Comparison of ENCODE assay signal across 1 cellular context in the genomic region with DNA sequence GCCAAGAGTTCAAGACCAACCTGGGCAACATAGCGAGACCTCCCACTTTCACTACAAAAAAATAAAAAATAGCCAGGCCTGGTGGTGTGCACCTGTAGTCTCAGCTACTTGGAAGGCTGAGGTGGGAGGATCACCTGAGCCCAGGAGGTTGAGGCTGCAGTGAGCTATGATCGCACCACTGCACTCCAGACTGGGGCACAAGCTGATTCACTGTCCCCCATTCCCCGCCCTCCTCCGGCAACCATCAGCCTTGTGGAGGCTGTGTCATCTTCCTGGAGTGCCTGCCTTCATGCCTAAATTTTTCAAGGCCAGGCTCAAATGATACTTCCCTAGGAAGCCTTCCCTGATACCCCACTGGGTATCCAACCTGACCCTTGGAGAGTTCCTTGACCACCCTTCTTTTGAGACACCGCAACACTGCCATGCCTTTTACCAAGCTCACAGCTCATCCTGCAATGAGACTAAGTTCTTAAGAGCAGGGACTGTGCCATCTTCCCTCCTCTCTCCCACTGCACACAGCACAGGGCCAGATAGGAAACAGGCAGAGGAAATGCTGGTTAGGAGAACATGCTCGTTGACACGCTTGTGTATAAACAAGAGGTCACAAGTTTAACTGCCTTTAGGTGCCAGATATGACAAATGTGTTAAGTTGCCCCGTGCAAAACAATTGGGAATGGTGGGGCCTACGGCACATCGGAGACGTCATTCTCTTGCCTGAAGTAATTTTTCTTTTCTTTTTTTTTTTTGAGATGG.
TF ChIP-seq lines count a peak whose summit lies in the region.

No MANE protein-coding gene starts in this region.

TF ChIP-seq in endothelial cell of umbilical vein, 7 proteins besides CTCF, POLR2A, EP300 and RAD21:
- TF ChIP-seq EZH2 (IDR thresholded peaks at IDR 0.05; ENCODE audit: borderline replicate concordance, low read depth, low read length, severe bottlenecking) (no peak), GATA2 (IDR thresholded peaks at IDR 0.05; ENCODE audit: insufficient read depth, insufficient read length, low read depth, low read length) (no peak), JUN (IDR thresholded peaks at IDR 0.05; ENCODE audit: borderline replicate concordance, insufficient read depth, insufficient read length, low read depth) (no peak), MYC (IDR thresholded peaks at IDR 0.05; ENCODE audit: low read depth, low read length) (no peak), POLR2AphosphoS5 (IDR thresholded peaks at IDR 0.05; ENCODE audit: insufficient read depth, low read depth, low read length) (no peak), FOS (IDR thresholded peaks at IDR 0.05; ENCODE audit: borderline replicate concordance, insufficient read depth, low read length) (no peak)
- TF ChIP-seq, protein P1, sequence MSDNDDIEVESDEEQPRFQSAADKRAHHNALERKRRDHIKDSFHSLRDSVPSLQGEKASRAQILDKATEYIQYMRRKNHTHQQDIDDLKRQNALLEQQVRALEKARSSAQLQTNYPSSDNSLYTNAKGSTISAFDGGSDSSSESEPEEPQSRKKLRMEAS (IDR thresholded peaks at IDR 0.05; ENCODE audit: insufficient read depth, insufficient read length), result no peak
